Comparison of ENCODE assay signal across 1 cellular context in the genomic region with DNA sequence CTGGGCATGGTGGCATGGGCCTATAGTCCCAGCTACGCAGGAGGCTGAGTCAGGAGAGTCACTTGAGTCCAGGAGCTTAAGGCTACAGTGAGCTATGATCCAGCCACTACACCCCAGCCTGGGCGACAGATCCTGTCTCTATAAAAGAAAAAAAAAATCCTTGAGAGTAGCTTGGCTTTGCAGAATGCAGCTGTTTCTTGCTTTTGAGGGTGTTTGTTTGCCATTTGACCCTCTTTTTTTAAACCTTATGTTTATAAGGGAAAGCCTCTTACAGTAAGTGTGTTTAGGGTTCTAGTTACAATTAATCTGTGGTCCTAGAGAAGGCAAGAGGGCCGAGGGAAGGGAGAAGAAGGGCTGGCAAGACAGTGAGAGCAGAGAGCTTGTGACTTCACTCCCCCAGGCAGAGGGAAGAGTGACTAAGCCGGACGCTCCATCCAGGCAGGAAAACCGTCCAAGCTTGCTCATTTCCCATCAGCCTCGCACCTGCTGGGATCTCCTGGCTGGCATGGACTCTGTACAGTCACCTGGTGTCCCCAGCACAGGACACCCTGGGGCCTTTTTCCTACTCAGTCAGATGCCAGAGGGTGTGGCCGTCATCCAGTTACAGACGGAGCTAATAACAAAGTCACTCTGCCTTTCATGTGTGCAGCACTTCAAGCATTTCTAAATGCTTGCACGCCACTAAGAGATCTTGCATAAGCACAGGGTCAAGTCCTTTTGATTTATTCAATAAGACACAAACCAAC.
TF ChIP-seq lines count a peak whose summit lies in the region.

No MANE protein-coding gene starts in this region.

TF ChIP-seq in SK-N-SH, 30 proteins besides CTCF, POLR2A, EP300 and RAD21 (continued from another document):
- TF ChIP-seq REST (IDR thresholded peaks at IDR 0.05; ENCODE audit: low read depth, low read length) (no peak), FOSL2 (IDR thresholded peaks at IDR 0.05; ENCODE audit: borderline replicate concordance, low read depth) (peak; percentile 44; the same call in 1 of the 2 replicates), TCF12 (IDR thresholded peaks at IDR 0.05) (peak; percentile 64), JUND (IDR thresholded peaks at IDR 0.05) (peak; percentile 27), CHD2 (IDR thresholded peaks at IDR 0.05; ENCODE audit: low read length, partially characterized antibody) (no peak), NFIC (IDR thresholded peaks at IDR 0.05; ENCODE audit: borderline replicate concordance) (peak; percentile 13; the same call in 1 of the 2 replicates)
TF ChIP-seq in SK-N-SH: peak in this region for 5.
